Comparison of ENCODE assay signal across 2 cellular contexts in genomic region chr10:5486852-5487235, GRCh38.
TF ChIP-seq lines count a peak whose summit lies in the region.

No MANE protein-coding gene starts in this region.

TF ChIP-seq in GM23338, 12 proteins besides CTCF, POLR2A, EP300 and RAD21:
- TF ChIP-seq ZNF114 (CRISPR knock-in tag; IDR thresholded peaks at IDR 0.05) (no peak), EZH2 (IDR thresholded peaks at IDR 0.05; ENCODE audit: low read depth, unreplicated experiment) (no peak), EZH2phosphoT487 (IDR thresholded peaks at IDR 0.05; ENCODE audit: unreplicated experiment) (no peak), STAT1 (IDR thresholded peaks at IDR 0.05; ENCODE audit: unreplicated experiment) (no peak), REST (IDR thresholded peaks at IDR 0.05; ENCODE audit: unreplicated experiment) (no peak), ETS1 (IDR thresholded peaks at IDR 0.05) (no peak), CREB1 (CRISPR knock-in tag; IDR thresholded peaks at IDR 0.05; ENCODE audit: low read depth) (no peak), ZNF331 (CRISPR knock-in tag; IDR thresholded peaks at IDR 0.05; ENCODE audit: low read depth) (no peak), JUNB (IDR thresholded peaks at IDR 0.05; ENCODE audit: unreplicated experiment) (no peak), NANOG (IDR thresholded peaks at IDR 0.05; ENCODE audit: borderline replicate concordance) (no peak), POLR2AphosphoS5 (IDR thresholded peaks at IDR 0.05; ENCODE audit: low read depth) (no peak), ZNF462 (CRISPR knock-in tag; IDR thresholded peaks at IDR 0.05) (no peak)

TF ChIP-seq in K562, 482 proteins besides CTCF, POLR2A, EP300 and RAD21 (continues in another document):
- TF ChIP-seq ARID3B (CRISPR knock-in tag; IDR thresholded peaks at IDR 0.05; ENCODE audit: borderline replicate concordance) (no peak), GABPA (tag; conservative IDR thresholded peaks at IDR 0.05; ENCODE audit: low read depth) (no peak), ELF4 (CRISPR knock-in tag; IDR thresholded peaks at IDR 0.05) (0 out of 2 replicates have a peak, but pooled peaks have one; percentile 41), DEAF1 (CRISPR knock-in tag; IDR thresholded peaks at IDR 0.05) (no peak), ZNF592 (IDR thresholded peaks at IDR 0.05) (0 out of 2 replicates have a peak, but pooled peaks have one; percentile 11), GATA2 (CRISPR knock-in tag; IDR thresholded peaks at IDR 0.05) (no peak), PPARD (CRISPR knock-in tag; IDR thresholded peaks at IDR 0.05) (no peak), CGGBP1 (CRISPR knock-in tag; IDR thresholded peaks at IDR 0.05) (no peak), FOSL1 (tag; conservative IDR thresholded peaks at IDR 0.05) (no peak), CBX5 (IDR thresholded peaks at IDR 0.05; ENCODE audit: borderline replicate concordance, low read depth) (0 out of 2 replicates have a peak, but pooled peaks have one; percentile 32), TOE1 (IDR thresholded peaks at IDR 0.05; ENCODE audit: borderline replicate concordance) (0 out of 2 replicates have a peak, but pooled peaks have one; percentile 38), TOE1 (CRISPR knock-in tag; IDR thresholded peaks at IDR 0.05; ENCODE audit: borderline replicate concordance, low read depth) (no peak), CBFA2T2 (conservative IDR thresholded peaks at IDR 0.05) (no peak), ZNF766 (CRISPR knock-in tag; conservative IDR thresholded peaks at IDR 0.05) (no peak), SIX5 (IDR thresholded peaks at IDR 0.05; ENCODE audit: borderline replicate concordance in 1 of 2, insufficient read depth in 1 of 2, low read depth in 1 of 2, low read length in 2 of 2) (no peak), ZNF263 (CRISPR knock-in tag; IDR thresholded peaks at IDR 0.05; ENCODE audit: borderline replicate concordance) (peak; percentile 34; the same call in 1 of the 2 replicates), SP2 (IDR thresholded peaks at IDR 0.05; ENCODE audit: extremely low read depth, low read depth, low read length, poor library complexity, severe bottlenecking) (no peak), TCF7 (IDR thresholded peaks at IDR 0.05; ENCODE audit: borderline replicate concordance) (no peak), CBFA2T3 (IDR thresholded peaks at IDR 0.05) (peak; percentile 18; the same call in 1 of the 2 replicates), PHB2 (IDR thresholded peaks at IDR 0.05; ENCODE audit: low read depth) (peak; percentile 21; the same call in 1 of the 2 replicates), TRIM24 (IDR thresholded peaks at IDR 0.05) (0 out of 4 replicates have a peak, but pooled peaks of 1 of the 2 experiments have one; percentile 3), USF2 (CRISPR knock-in tag; IDR thresholded peaks at IDR 0.05) (no peak), DMBX1 (CRISPR knock-in tag; IDR thresholded peaks at IDR 0.05; ENCODE audit: borderline replicate concordance) (0 out of 2 replicates have a peak, but pooled peaks have one; percentile 46), MNT (conservative IDR thresholded peaks at IDR 0.05) (peak; percentile 22 to 31; a peak in 2 of 4 replicates), FOXP4 (CRISPR knock-in tag; IDR thresholded peaks at IDR 0.05; ENCODE audit: borderline replicate concordance) (no peak), ZFP36 (IDR thresholded peaks at IDR 0.05; ENCODE audit: low read depth, low read length, partially characterized antibody) (peak; percentile 38), ZBTB7A (IDR thresholded peaks at IDR 0.05; ENCODE audit: borderline replicate concordance, control insufficient read depth, low read depth, low read length) (0 out of 2 replicates have a peak, but pooled peaks have one; percentile 21), RFX7 (CRISPR knock-in tag; IDR thresholded peaks at IDR 0.05) (no peak), ZNF696 (CRISPR knock-in tag; conservative IDR thresholded peaks at IDR 0.05) (no peak), TBP (optimal IDR thresholded peaks at IDR 0.05; ENCODE audit: low read depth, low read length) (peak; percentile 15), THRB (CRISPR knock-in tag; conservative IDR thresholded peaks at IDR 0.05) (0 out of 2 replicates have a peak, but pooled peaks have one; percentile 24), ZNF217 (CRISPR knock-in tag; IDR thresholded peaks at IDR 0.05) (no peak)
